In the genomic region with DNA sequence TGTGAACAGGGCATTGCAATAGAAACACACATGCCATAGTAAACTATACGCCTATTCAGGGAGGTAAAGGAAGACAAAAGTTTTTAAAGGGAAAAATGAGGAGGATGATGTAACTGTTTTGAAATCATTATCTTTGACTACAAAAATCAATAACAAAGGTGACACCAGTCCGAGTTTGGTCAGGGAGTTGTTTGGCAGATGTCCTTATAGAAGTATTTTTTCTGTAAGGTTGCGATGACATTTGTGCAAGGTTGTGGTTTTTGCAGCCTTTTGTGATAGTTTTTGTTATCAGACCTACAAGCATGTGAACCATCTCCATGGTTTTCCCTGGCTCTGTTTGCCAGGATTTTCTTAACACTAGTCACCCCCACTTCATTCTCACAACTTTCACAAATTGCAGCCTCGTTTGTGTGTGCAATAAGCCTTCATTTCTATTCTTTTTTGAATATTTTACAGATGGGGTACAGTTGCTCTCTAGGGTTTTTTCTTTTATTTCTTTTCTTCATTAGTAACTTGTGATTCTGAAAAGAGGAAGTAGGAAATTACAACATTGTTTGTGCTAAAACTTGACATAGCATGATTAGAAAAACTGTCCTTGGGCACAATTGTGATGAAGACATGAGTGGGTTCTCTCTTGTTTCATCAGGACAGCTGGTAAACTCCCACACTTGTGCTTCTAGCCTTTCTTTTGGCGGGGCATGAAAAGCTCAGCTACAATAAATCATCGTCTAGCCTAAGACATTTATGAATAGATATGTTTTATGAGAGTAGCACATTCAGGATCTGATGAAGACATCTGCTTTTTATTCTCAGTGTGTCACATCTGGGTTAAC, we compare ENCODE assay signal across 12 cellular contexts.
DNase-seq lines count a peak whose midpoint lies in the region; ATAC-seq and TF ChIP-seq lines count a peak whose summit lies in the region.
"Had no signal": no experiment of that assay in that cellular context is flagged by ENCODE, and none has a peak within 500 bp of the region (broad histone marks: within the 10 kb centered on the region; RNA-seq: fewer than 3 reads in every experiment).

No MANE protein-coding gene starts in this region.

- no peaks in the 10 kb centered on the region for H3K27me3 ChIP-seq in neutrophil

- peak; percentile 4 for DNase-seq in RPMI8226
- no peak for DNase-seq in iPS-NIHi11 (ENCODE audit: low spot score)
- no peak for DNase-seq in islet precursor cell
- DNase-seq in nucleus accumbens (lab: John Stamatoyannopoulos, UW) = no peak
- no peak for DNase-seq in NCI-H187 (lab: John Stamatoyannopoulos, UW)
- DNase-seq: activated CD4-positive, alpha-beta T cell treated with anti-CD3 and anti-CD28 coated beads for 4 hours; activated naive CD8-positive, alpha-beta T cell treated with anti-CD3 and anti-CD28 coated beads, Interleukin-2, amount 10 ng/mL, durations not matched to agents 7 days and 5 days; H7; right cardiac atrium had no signal

- no peaks in the 10 kb centered on the region for H3K36me3 ChIP-seq in neutrophil

- H3K9me3 ChIP-seq in neutrophil = no peaks in the 10 kb centered on the region

- ATAC-seq in GM18909 (IDR thresholded peaks at IDR 0.05; ENCODE audit: poor library complexity, unreplicated experiment) (peak; percentile 66), HG03060 (IDR thresholded peaks at IDR 0.05; ENCODE audit: low read depth, unreplicated experiment) (peak; percentile 49)
- ATAC-seq: right cardiac atrium had no signal

- no peak for TF ChIP-seq CTCF in neutrophil (IDR thresholded peaks at IDR 0.05)

- no peak overlapping the region for H3K4me3 ChIP-seq in neutrophil (ENCODE audit: low read depth in 1 of 2, low read length in 1 of 2)

- peak overlapping the region; percentile 72 for H3K27ac ChIP-seq in neutrophil

- peaks cover 5 to 6% of the 10 kb centered on the region in 2 experiments for H3K4me1 ChIP-seq in neutrophil (ENCODE audit: control insufficient read depth in 1 of 2, insufficient read depth in 1 of 2, low read depth in 1 of 2, low read length in 1 of 2)
